ENCODE assay signal across 26 cellular contexts in the genomic region with DNA sequence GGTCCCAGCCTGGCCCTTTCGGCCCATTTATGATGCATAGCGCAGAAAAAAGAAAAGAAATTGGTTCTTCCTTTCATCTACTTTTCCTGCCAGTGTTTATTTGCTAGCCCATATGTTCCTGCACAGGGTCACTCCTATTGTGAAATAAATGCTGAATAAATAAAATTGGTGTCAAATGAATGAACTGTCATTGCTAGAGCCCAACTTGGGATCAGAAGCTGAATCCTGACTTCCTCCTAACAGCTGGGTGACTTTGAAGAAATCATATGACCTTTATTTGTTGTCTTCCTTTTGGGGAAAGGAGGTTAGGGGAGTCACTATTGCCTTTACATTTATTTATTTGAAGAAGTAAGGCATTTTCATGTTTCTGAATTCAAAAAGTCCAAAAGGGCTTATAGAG.
"Had no signal": no experiment of that assay in that cellular context is flagged by ENCODE, and none has a peak within 500 bp of the region (broad histone marks: within the 10 kb centered on the region; RNA-seq: fewer than 3 reads in every experiment).

No MANE protein-coding gene starts in this region.

- H3K4me1 Mint-ChIP-seq: mesothelial cell of epicardium had no signal

- H3K36me3 ChIP-seq: esophagus squamous epithelium, transverse colon had no signal

- H3K27ac ChIP-seq: epithelial cell of prostate, esophagus squamous epithelium, parathyroid adenoma, psoas muscle, testis had no signal

- H3K9me3 ChIP-seq: esophagus squamous epithelium, psoas muscle, testis, transverse colon had no signal

- H3K4me1 ChIP-seq: parathyroid adenoma, psoas muscle, testis had no signal

- H3K27me3 Mint-ChIP-seq: central memory CD8-positive, alpha-beta T cell; naive B cell had no signal

- DNase-seq: activated CD4-positive, alpha-beta T cell treated with anti-CD3 and anti-CD28 coated beads, Interleukin-2, amount 50 U/mL, for 1 hour; activated CD4-positive, CD25-positive, alpha-beta regulatory T cell treated with anti-CD3 and anti-CD28 coated beads, Interleukin-2, amount 50 U/mL, for 72 hours; activated naive CD4-positive, alpha-beta T cell; activated T-cell treated with anti-CD3 and anti-CD28 coated beads for 4 hours; activated T-cell treated with anti-CD3 and anti-CD28 coated beads, Interleukin-2, amount 50 U/mL, for 72 hours; dermis blood vessel endothelial cell; effector CD4-positive, alpha-beta T cell; esophagus squamous epithelium; glutamatergic neuron; islet precursor cell; left cardiac atrium; naive B cell; nucleus accumbens; psoas muscle; stimulated activated CD4-positive, alpha-beta T cell treated with anti-CD3 and anti-CD28 coated beads, Interleukin-15, amount 100 ng/mL, for 24 hours; stimulated activated CD4-positive, alpha-beta T cell treated with anti-CD3 and anti-CD28 coated beads, Interleukin-2, amount 100 ng/mL, for 24 hours; stimulated activated naive CD4-positive, alpha-beta T cell; T-helper 9 cell; testis; transverse colon had no signal

- H3K4me3 Mint-ChIP-seq: activated T-cell treated with anti-CD3 and anti-CD28 coated beads, Interleukin-2, amount 50 U/mL, for 72 hours; mesothelial cell of epicardium; naive B cell; T-helper 1 cell treated with Interleukin-12 subunit alpha and Interleukin-12 subunit beta and Interleukin-4 antibody, amounts not matched to agents 30 μg/mL and 1 μg/mL, for 36 hours had no signal

- H3K27ac Mint-ChIP-seq: activated naive CD4-positive, alpha-beta T cell treated with anti-CD3 and anti-CD28 coated beads, Interleukin-2, amount 50 U/mL, for 72 hours; mesothelial cell of epicardium had no signal

- H3K9me3 Mint-ChIP-seq: activated T-cell treated with anti-CD3 and anti-CD28 coated beads, Interleukin-2, amount 50 U/mL, for 72 hours; central memory CD8-positive, alpha-beta T cell; T-helper 1 cell treated with Interleukin-12 subunit alpha and Interleukin-12 subunit beta and Interleukin-4 antibody, amounts not matched to agents 30 μg/mL and 1 μg/mL, for 36 hours had no signal

- ATAC-seq: activated naive CD4-positive, alpha-beta T cell treated with anti-CD3 and anti-CD28 coated beads, Interleukin-2, amount 50 U/mL, for 72 hours; activated T-cell treated with anti-CD3 and anti-CD28 coated beads, Interleukin-2, amount 50 U/mL, for 72 hours; left cardiac atrium; psoas muscle had no signal

- H3K27me3 ChIP-seq: esophagus squamous epithelium, testis, transverse colon had no signal

- H3K4me3 ChIP-seq: esophagus squamous epithelium, psoas muscle, testis, transverse colon had no signal
